9 cellular contexts compared by ENCODE assay signal in the genomic region with DNA sequence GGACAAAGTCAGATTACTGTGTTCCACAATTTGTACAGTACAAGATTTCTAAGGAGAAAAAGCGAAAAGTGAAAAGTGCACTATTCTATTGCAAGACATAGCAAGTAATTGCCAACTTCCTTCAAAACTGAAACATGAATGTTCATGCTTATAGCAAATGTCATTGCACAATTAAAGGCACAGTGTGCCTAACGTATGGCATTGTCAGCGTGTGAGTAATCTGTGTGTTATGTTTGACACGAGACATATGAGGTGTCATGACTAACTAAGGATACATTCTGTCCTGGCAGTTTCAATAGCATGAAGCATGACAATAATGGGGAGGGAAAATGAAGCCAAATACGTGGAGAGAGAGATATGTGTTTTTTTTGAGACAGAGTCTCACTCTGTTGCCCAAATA. TPM values are rescaled to one million over a fixed set of nuclear protein-coding genes. Genes with fewer than 3 reads are reported as not detected.
DNase-seq lines count a peak whose midpoint lies in the region; ATAC-seq and TF ChIP-seq lines count a peak whose summit lies in the region.
"Had no signal": no experiment of that assay in that cellular context is flagged by ENCODE, and none has a peak within 500 bp of the region (broad histone marks: within the 10 kb centered on the region; RNA-seq: fewer than 3 reads in every experiment).

No MANE protein-coding gene starts in this region.

- no peak overlapping the region for H3K4me3 ChIP-seq in colonic mucosa

- H3K27ac ChIP-seq in colonic mucosa, result peak overlapping the region; percentile 6

- no peaks in the 10 kb centered on the region for H3K27me3 ChIP-seq in colonic mucosa

- peaks cover 39 to 52% of the 10 kb centered on the region in 2 donors for H3K4me1 Mint-ChIP-seq in stimulated activated naive B cell treated with anti-CD40 and anti-IgM and Interleukin-4, amounts not matched to agents 10 μg/mL and 1 μg/mL and 100 μg/mL, for 72 hours
- H3K4me1 Mint-ChIP-seq in activated T-cell treated with anti-CD3 and anti-CD28 coated beads, Interleukin-2, amount 50 U/mL, for 24 hours (ENCODE audit: low read depth), result no peaks in the 10 kb centered on the region
- H3K4me1 Mint-ChIP-seq in immature natural killer cell, result no peaks in the 10 kb centered on the region

- DNase-seq in colonic mucosa (no peak), immature natural killer cell (no peak)
- DNase-seq in stimulated activated naive B cell treated with anti-CD40 and anti-IgM and Interleukin-4, amounts not matched to agents 10 μg/mL and 1 μg/mL and 100 μg/mL, for 72 hours, result no peak
- no peak for DNase-seq in activated T-cell treated with anti-CD3 and anti-CD28 coated beads, Interleukin-2, amount 50 U/mL, for 24 hours
- DNase-seq: NCI-H2029 had no signal

- intact Hi-C loops in colonic mucosa (cut with DNase I), result no loop called here

- H3K36me3 Mint-ChIP-seq in stimulated activated naive B cell treated with anti-CD40 and anti-IgM and Interleukin-4, amounts not matched to agents 10 μg/mL and 1 μg/mL and 100 μg/mL, for 72 hours, result peaks cover 7 to 15% of the 10 kb centered on the region in 2 donors
- no peaks in the 10 kb centered on the region for H3K36me3 Mint-ChIP-seq in activated T-cell treated with anti-CD3 and anti-CD28 coated beads, Interleukin-2, amount 50 U/mL, for 24 hours (ENCODE audit: low read depth)
- no peaks in the 10 kb centered on the region for H3K36me3 Mint-ChIP-seq in immature natural killer cell
- H3K36me3 Mint-ChIP-seq: activated naive CD8-positive, alpha-beta T cell had no signal

- no peaks in the 10 kb centered on the region for H3K27me3 Mint-ChIP-seq in stimulated activated naive B cell treated with anti-CD40 and anti-IgM and Interleukin-4, amounts not matched to agents 10 μg/mL and 1 μg/mL and 100 μg/mL, for 72 hours
- H3K27me3 Mint-ChIP-seq in activated T-cell treated with anti-CD3 and anti-CD28 coated beads, Interleukin-2, amount 50 U/mL, for 24 hours, result peaks cover 13% of the 10 kb centered on the region
- peaks cover 0 to 2% (median 0%) of the 10 kb centered on the region in 3 donors for H3K27me3 Mint-ChIP-seq in immature natural killer cell (ENCODE audit: low read depth in 3 of 3)

- no peaks in the 10 kb centered on the region for H3K9me3 ChIP-seq in colonic mucosa

- TF ChIP-seq CTCF in colonic mucosa (IDR thresholded peaks at IDR 0.05), result no peak

- H3K9ac ChIP-seq in colonic mucosa (ENCODE audit: low read depth in 2 of 2, low read length in 2 of 2), result no peak overlapping the region

- peaks cover 0 to 2% of the 10 kb centered on the region in 2 donors for H3K9me3 Mint-ChIP-seq in stimulated activated naive B cell treated with anti-CD40 and anti-IgM and Interleukin-4, amounts not matched to agents 10 μg/mL and 1 μg/mL and 100 μg/mL, for 72 hours
- H3K9me3 Mint-ChIP-seq in activated T-cell treated with anti-CD3 and anti-CD28 coated beads, Interleukin-2, amount 50 U/mL, for 24 hours, result no peaks in the 10 kb centered on the region
- peaks cover 2 to 8% (median 3%) of the 10 kb centered on the region in 6 donors for H3K9me3 Mint-ChIP-seq in immature natural killer cell

- peak overlapping the region; percentile 81 for H3K27ac Mint-ChIP-seq in stimulated activated naive B cell treated with anti-CD40 and anti-IgM and Interleukin-4, amounts not matched to agents 10 μg/mL and 1 μg/mL and 100 μg/mL, for 72 hours
- H3K27ac Mint-ChIP-seq in activated T-cell treated with anti-CD3 and anti-CD28 coated beads, Interleukin-2, amount 50 U/mL, for 24 hours, result no peak overlapping the region
- no peak overlapping the region for H3K27ac Mint-ChIP-seq in immature natural killer cell
- H3K27ac Mint-ChIP-seq: activated naive CD8-positive, alpha-beta T cell had no signal

- peak; percentile 50 for ATAC-seq in GM19395 (IDR thresholded peaks at IDR 0.05; ENCODE audit: unreplicated experiment)
- peak; percentile 26 for ATAC-seq in HG03354 (IDR thresholded peaks at IDR 0.05; ENCODE audit: poor library complexity, severe bottlenecking, unreplicated experiment)
- ATAC-seq in stimulated activated naive B cell treated with anti-CD40 and anti-IgM and Interleukin-4, amounts not matched to agents 10 μg/mL and 1 μg/mL and 100 μg/mL, for 72 hours (replicated peaks), result peak; percentile 42 to 53
- ATAC-seq in GM19328 (IDR thresholded peaks at IDR 0.05; ENCODE audit: unreplicated experiment), result no peak

- H3K4me1 ChIP-seq in colonic mucosa, result no peaks in the 10 kb centered on the region

- H3K36me3 ChIP-seq in colonic mucosa, result no peaks in the 10 kb centered on the region

- peak overlapping the region; percentile 45 to 62 for H3K4me3 Mint-ChIP-seq in stimulated activated naive B cell treated with anti-CD40 and anti-IgM and Interleukin-4, amounts not matched to agents 10 μg/mL and 1 μg/mL and 100 μg/mL, for 72 hours
- no peak overlapping the region for H3K4me3 Mint-ChIP-seq in activated T-cell treated with anti-CD3 and anti-CD28 coated beads, Interleukin-2, amount 50 U/mL, for 24 hours
- no peak overlapping the region for H3K4me3 Mint-ChIP-seq in immature natural killer cell
- H3K4me3 Mint-ChIP-seq: activated naive CD8-positive, alpha-beta T cell had no signal

RNA-seq across cellular contexts. Expression of gene TBC1D9, which starts 33.6 kb away (rescaled TPM):
- total RNA-seq in colonic mucosa, result 10 to 100 TPM in 1 of 2 donors, 1 to 10 TPM in 1; 6.8 to 11.6 TPM
- 1 to 10 TPM in 1 of 3 donors, under 1 TPM in 2; 0.21 to 1.1 (median 0.22) TPM for polyA plus RNA-seq in immature natural killer cell

Comparison
In these comparisons a context has a peak if more than half of its experiments do, and no peak if none do; other contexts are left out.
1. H3K4me3 Mint-ChIP-seq: peak in stimulated activated naive B cell treated with anti-CD40 and anti-IgM and Interleukin-4, amounts not matched to agents 10 μg/mL and 1 μg/mL and 100 μg/mL, for 72 hours (2 of 2); none in activated T-cell treated with anti-CD3 and anti-CD28 coated beads, Interleukin-2, amount 50 U/mL, for 24 hours (single experiment) and immature natural killer cell (0 of 5).